Comparison of ENCODE assay signal across 9 cellular contexts in the genomic region with DNA sequence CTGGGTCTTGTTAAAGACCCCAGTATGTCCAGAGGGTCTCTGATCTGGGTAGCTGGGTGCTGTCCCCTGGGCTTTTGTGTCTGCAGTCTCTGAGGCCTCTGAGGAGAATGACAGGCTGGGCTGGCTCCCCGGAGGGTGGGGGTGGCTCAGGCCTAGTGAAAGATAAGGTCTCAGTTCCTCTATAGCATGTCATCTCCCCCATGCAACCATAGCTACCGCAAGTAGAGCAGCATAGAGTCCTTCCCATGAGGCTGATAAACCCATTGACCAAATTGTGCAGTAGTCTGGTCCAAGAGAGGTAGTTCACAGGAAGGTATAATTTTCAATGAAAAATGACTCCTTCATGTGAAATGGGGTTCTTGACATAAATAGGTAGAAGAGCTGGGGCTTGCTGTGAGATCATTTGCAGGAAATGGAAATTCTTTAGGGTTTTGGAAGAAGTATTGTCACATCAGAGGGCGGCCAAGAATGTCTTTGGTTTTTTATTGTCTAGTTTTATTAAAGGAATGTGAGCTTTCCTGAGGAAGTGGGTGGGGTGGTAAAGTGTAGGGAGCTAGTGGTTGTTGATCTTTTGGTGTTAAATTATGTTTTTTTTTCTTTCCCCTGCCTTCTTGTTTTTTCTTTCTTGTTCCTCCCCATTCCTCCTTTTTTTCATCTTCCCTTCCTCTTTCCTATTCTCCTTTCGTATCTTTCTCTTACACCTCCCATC. TPM values are rescaled to one million over a fixed set of nuclear protein-coding genes. Genes with fewer than 3 reads are reported as not detected.
DNase-seq lines count a peak whose midpoint lies in the region; ATAC-seq, FAIRE-seq and TF ChIP-seq lines count a peak whose summit lies in the region.
"Had no signal": no experiment of that assay in that cellular context is flagged by ENCODE, and none has a peak within 500 bp of the region (broad histone marks: within the 10 kb centered on the region; RNA-seq: fewer than 3 reads in every experiment).

No MANE protein-coding gene starts in this region.

- TF ChIP-seq POLR2A in breast epithelium (IDR thresholded peaks at IDR 0.05) (no peak), transverse colon (IDR thresholded peaks at IDR 0.05) (no peak)

- in situ Hi-C loops in transverse colon (cut with MboI; ENCODE audit: low pct_ligation_motif_present in 1 of 4, low pct_unique_long_range_greater_than_20kb in 1 of 4, low sequenced_read_pairs in 3 of 4): no loop called here

- POLR2A ChIA-PET in MCF 10A (lab: Yijun Ruan, JAX): interaction anchor here (1.2 to 4.1 kb wide), 3 partner anchors 10 to 21 kb away, joined by 5 to 29 read pairs (median 5); a partner anchor contains a TSS
- POLR2A ChIA-PET in activated CD4-positive, alpha-beta T cell treated with anti-CD3 and anti-CD28 coated beads, Interleukin-2, amount 10 ng/mL, durations not matched to agents 7 days and 5 days (lab: Charles Lee): interaction anchor here (0.6 to 0.8 kb wide), 3 partner anchors 14 to 385 kb away, joined by 3 read pairs; no protein-coding TSS in a partner anchor

- H3K4me1 ChIP-seq in breast epithelium (peaks cover 0 to 13% of the 10 kb centered on the region in 2 donors), transverse colon (peaks cover 7 to 41% (median 10%) of the 10 kb centered on the region in 4 donors)

- CTCF ChIA-PET in MCF 10A (lab: Yijun Ruan, JAX): interaction anchor here (0.5 to 3.1 kb wide), 7 partner anchors 9 to 239 kb away, joined by 3 to 23 read pairs (median 4); a partner anchor contains a TSS
- CTCF ChIA-PET in activated CD4-positive, alpha-beta T cell treated with anti-CD3 and anti-CD28 coated beads, Interleukin-2, amount 10 ng/mL, durations not matched to agents 7 days and 5 days (lab: Charles Lee): interaction anchor here (0.9 to 8.9 kb wide), 9 partner anchors 9 to 39 kb away, joined by 3 to 54 read pairs (median 7); a partner anchor contains a TSS

- FAIRE-seq in D721Med (lab: Jason Lieb, UNC): no peak

- H3K4me1 Mint-ChIP-seq in MCF 10A (ENCODE audit: insufficient read depth, unreplicated experiment): peaks cover 23% of the 10 kb centered on the region
- peaks cover 87% of the 10 kb centered on the region for H3K4me1 Mint-ChIP-seq in activated CD4-positive, alpha-beta T cell treated with anti-CD3 and anti-CD28 coated beads, Interleukin-2, amount 10 ng/mL, durations not matched to agents 7 days and 5 days

- peak; percentile 77 for ATAC-seq in HG03108 (IDR thresholded peaks at IDR 0.05; ENCODE audit: unreplicated experiment)

- H3K27ac Mint-ChIP-seq in MCF 10A (ENCODE audit: low read depth, unreplicated experiment): no peak overlapping the region
- peak overlapping the region; percentile 83 for H3K27ac Mint-ChIP-seq in activated CD4-positive, alpha-beta T cell treated with anti-CD3 and anti-CD28 coated beads, Interleukin-2, amount 10 ng/mL, durations not matched to agents 7 days and 5 days

- WGBS in transverse colon (ENCODE audit: low coverage in 1 of 2), 2 donors: 51 to 58% methylated on average over 2 to 4 of the region's 4 CpGs

- no peaks in the 10 kb centered on the region for H3K27me3 ChIP-seq in breast epithelium
- H3K27me3 ChIP-seq in transverse colon: no peaks in the 10 kb centered on the region

- H3K36me3 Mint-ChIP-seq in MCF 10A (ENCODE audit: insufficient read depth, unreplicated experiment): peaks cover 81% of the 10 kb centered on the region
- H3K36me3 Mint-ChIP-seq in activated CD4-positive, alpha-beta T cell treated with anti-CD3 and anti-CD28 coated beads, Interleukin-2, amount 10 ng/mL, durations not matched to agents 7 days and 5 days (ENCODE audit: low read depth): peaks cover 70% of the 10 kb centered on the region

- TF ChIP-seq EP300 in transverse colon (IDR thresholded peaks at IDR 0.05; ENCODE audit: low read depth): no peak

- TF ChIP-seq CTCF in breast epithelium (IDR thresholded peaks at IDR 0.05) (no peak), MCF 10A (IDR thresholded peaks at IDR 0.05; ENCODE audit: unreplicated experiment) (no peak), transverse colon (IDR thresholded peaks at IDR 0.05) (no peak), D721Med (IDR thresholded peaks at IDR 0.05; ENCODE audit: insufficient read depth, missing control alignments) (no peak)

- no TSS peak for BruUV-seq in MCF 10A (replicated peaks; lab: Mats Ljungman, UMichigan)

- DNase-seq in breast epithelium (ENCODE audit: low spot score in 2 of 2) (no peak), MCF 10A (ENCODE audit: unreplicated experiment) (no peak), iris pigment epithelial cell (ENCODE audit: low read depth) (peak; percentile 36), transverse colon (no peak), D341Med (ENCODE audit: low spot score) (no peak), D721Med (ENCODE audit: insufficient read length, low spot score) (no peak)
- peak; percentile 56 for DNase-seq in activated CD4-positive, alpha-beta T cell treated with anti-CD3 and anti-CD28 coated beads, Interleukin-2, amount 10 ng/mL, durations not matched to agents 7 days and 5 days

- H3K27me3 Mint-ChIP-seq in MCF 10A (ENCODE audit: insufficient read depth, unreplicated experiment): no peaks in the 10 kb centered on the region
- H3K27me3 Mint-ChIP-seq in activated CD4-positive, alpha-beta T cell treated with anti-CD3 and anti-CD28 coated beads, Interleukin-2, amount 10 ng/mL, durations not matched to agents 7 days and 5 days: no peaks in the 10 kb centered on the region

- H3K36me3 ChIP-seq in breast epithelium (no peaks in the 10 kb centered on the region), transverse colon (peaks cover 0 to 22% (median 9%) of the 10 kb centered on the region in 4 donors)

- H3K4me3 ChIP-seq in breast epithelium: no peak overlapping the region
- H3K4me3 ChIP-seq in transverse colon: no peak overlapping the region

- H3K9me3 ChIP-seq in breast epithelium (no peaks in the 10 kb centered on the region), transverse colon (no peaks in the 10 kb centered on the region)

- H3K9me3 Mint-ChIP-seq in MCF 10A (ENCODE audit: unreplicated experiment): no peaks in the 10 kb centered on the region
- no peaks in the 10 kb centered on the region for H3K9me3 Mint-ChIP-seq in activated CD4-positive, alpha-beta T cell treated with anti-CD3 and anti-CD28 coated beads, Interleukin-2, amount 10 ng/mL, durations not matched to agents 7 days and 5 days

- no peak overlapping the region for H3K4me3 Mint-ChIP-seq in MCF 10A (ENCODE audit: unreplicated experiment)
- peak overlapping the region; percentile 0 for H3K4me3 Mint-ChIP-seq in activated CD4-positive, alpha-beta T cell treated with anti-CD3 and anti-CD28 coated beads, Interleukin-2, amount 10 ng/mL, durations not matched to agents 7 days and 5 days

- intact Hi-C loops in breast epithelium (cut with DNase I; ENCODE audit: low total_unique reads): no loop called here
- intact Hi-C loops in MCF 10A (cut with micrococcal nuclease): no loop called here
- intact Hi-C loops in transverse colon (cut with DNase I; ENCODE audit: low total_unique reads): no loop called here

- peak overlapping the region; percentile 54 to 77 for H3K27ac ChIP-seq in breast epithelium
- H3K27ac ChIP-seq in transverse colon: peak overlapping the region; percentile 21 to 42 (median 36)
- H3K27ac ChIP-seq: C4-2B had no signal

RNA-seq across cellular contexts. Expression of a gene that starts 21.0 kb away (rescaled TPM):
- total RNA-seq in breast epithelium (10 to 100 TPM; 16.4 to 18.6 (median 16.5) TPM), MCF 10A (2022) (19.4 and 20.4 TPM in 2 replicates), transverse colon (10 to 100 TPM in 3 of 4 donors, 1 to 10 TPM in 1; 7.8 to 49.0 (median 15.3) TPM)
- 10 to 100 TPM; 25.9 to 28.6 TPM for total RNA-seq in activated CD4-positive, alpha-beta T cell treated with anti-CD3 and anti-CD28 coated beads, Interleukin-2, amount 10 ng/mL, durations not matched to agents 7 days and 5 days

RNA-seq across cellular contexts. Expression of a gene that starts 21.0 kb away (rescaled TPM):
- 10 to 100 TPM; 38.4 to 53.4 (median 41.0) TPM for total RNA-seq in breast epithelium
- 28.0 and 33.2 TPM in 2 replicates for total RNA-seq in MCF 10A (2022)
- total RNA-seq in activated CD4-positive, alpha-beta T cell treated with anti-CD3 and anti-CD28 coated beads, Interleukin-2, amount 10 ng/mL, durations not matched to agents 7 days and 5 days: 10 to 100 TPM; 76.9 TPM
- total RNA-seq in transverse colon: 100 to 1,000 TPM in 1 of 4 donors, 10 to 100 TPM in 3; 20.6 to 115 (median 38.5) TPM

RNA-seq across cellular contexts. Expression of a gene that starts 25.4 kb away (rescaled TPM):
- total RNA-seq in breast epithelium: 100 to 1,000 TPM in 1 of 3 donors, 10 to 100 TPM in 2; 43.2 to 284 (median 65.2) TPM
- total RNA-seq in MCF 10A (2022): 45.3 and 61.0 TPM in 2 replicates
- total RNA-seq in activated CD4-positive, alpha-beta T cell treated with anti-CD3 and anti-CD28 coated beads, Interleukin-2, amount 10 ng/mL, durations not matched to agents 7 days and 5 days: 100 to 1,000 TPM; 116 to 130 TPM
- 100 to 1,000 TPM in 1 of 4 donors, 10 to 100 TPM in 3; 20.6 to 145 (median 31.4) TPM for total RNA-seq in transverse colon

RNA-seq across cellular contexts. Expression of a gene that starts 44.6 kb away (rescaled TPM):
- total RNA-seq in breast epithelium: 10 to 100 TPM; 15.4 to 34.7 (median 19.8) TPM
- 4.6 and 6.4 TPM in 2 replicates for total RNA-seq in MCF 10A (2022)
- 10 to 100 TPM in 1 of 2 experiments, 1 to 10 TPM in 1; 8.4 to 10.1 TPM for total RNA-seq in activated CD4-positive, alpha-beta T cell treated with anti-CD3 and anti-CD28 coated beads, Interleukin-2, amount 10 ng/mL, durations not matched to agents 7 days and 5 days
- 10 to 100 TPM in 3 of 4 donors, 1 to 10 TPM in 1; 9.6 to 18.2 (median 15.0) TPM for total RNA-seq in transverse colon

RNA-seq across cellular contexts. Expression of a gene that starts 53.8 kb away (rescaled TPM):
- total RNA-seq in breast epithelium: 10 to 100 TPM in 2 of 3 donors, under 1 TPM in 1; 0.80 to 58.0 (median 26.5) TPM
- 42.7 and 48.8 TPM in 2 replicates for total RNA-seq in MCF 10A (2022)
- under 1 TPM in 1 of 2 experiments, not detected in 1; 0.08 TPM for total RNA-seq in activated CD4-positive, alpha-beta T cell treated with anti-CD3 and anti-CD28 coated beads, Interleukin-2, amount 10 ng/mL, durations not matched to agents 7 days and 5 days
- total RNA-seq in transverse colon: 10 to 100 TPM; 61.3 to 87.5 (median 77.2) TPM

Comparison
In these comparisons a context has a peak if more than half of its experiments do, and no peak if none do; other contexts are left out.
1. DNase-seq: peak in activated CD4-positive, alpha-beta T cell treated with anti-CD3 and anti-CD28 coated beads, Interleukin-2, amount 10 ng/mL, durations not matched to agents 7 days and 5 days (single experiment) and iris pigment epithelial cell (single experiment); none in breast epithelium (0 of 2), MCF 10A (single experiment), transverse colon (single experiment), D341Med (single experiment) and D721Med (single experiment).